Comparison of ENCODE assay signal across 18 cellular contexts in the genomic region with DNA sequence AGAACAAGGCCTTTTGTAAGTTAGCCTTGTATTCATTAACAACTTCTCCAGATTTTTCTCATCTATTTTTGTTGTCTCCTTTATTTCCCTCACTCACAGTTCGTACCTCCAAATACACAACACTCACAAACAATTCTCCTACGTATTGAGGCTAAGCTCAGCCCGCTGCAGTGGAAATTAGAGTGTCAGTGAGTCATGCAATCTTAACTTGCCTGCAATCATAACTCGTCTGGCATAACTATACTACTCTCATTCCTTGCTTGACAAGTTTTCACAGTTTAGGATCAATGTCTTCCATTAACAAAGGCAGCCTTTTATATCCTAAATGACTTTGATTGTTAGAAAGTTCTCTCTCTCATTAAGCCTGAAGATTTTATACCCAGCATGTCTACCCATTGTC.
DNase-seq lines count a peak whose midpoint lies in the region; ATAC-seq and TF ChIP-seq lines count a peak whose summit lies in the region.
"Had no signal": no experiment of that assay in that cellular context is flagged by ENCODE, and none has a peak within 500 bp of the region (broad histone marks: within the 10 kb centered on the region; RNA-seq: fewer than 3 reads in every experiment).

No MANE protein-coding gene starts in this region.

- no peak for TF ChIP-seq CTCF in AG10803 (conservative IDR thresholded peaks at IDR 0.05; ENCODE audit: low read length)
- no peak for TF ChIP-seq CTCF in astrocyte of the spinal cord (IDR thresholded peaks at IDR 0.05; ENCODE audit: low read depth, low read length)

- H3K4me3 ChIP-seq in AG10803 (ENCODE audit: low read length) (no peak overlapping the region), astrocyte of the spinal cord (ENCODE audit: low read depth, low read length) (no peak overlapping the region)
- H3K4me3 ChIP-seq: left ventricle myocardium inferior, mucosa of descending colon, thyroid gland had no signal

- in situ Hi-C loops in astrocyte of the spinal cord (cut with HindIII; ENCODE audit: low sequenced_read_pairs) = no loop called here

- ATAC-seq in GM18870 (IDR thresholded peaks at IDR 0.05; ENCODE audit: unreplicated experiment) = no peak
- no peak for ATAC-seq in HG02970 (IDR thresholded peaks at IDR 0.05; ENCODE audit: low FRiP score, unreplicated experiment)
- ATAC-seq: activated CD8-positive, alpha-beta memory T cell treated with anti-CD3 and anti-CD28 coated beads, Interleukin-2, amount 10 ng/mL, durations not matched to agents 7 days and 5 days; mucosa of descending colon; Panc1 had no signal

- DNase-seq in AG10803 (ENCODE audit: low read depth) (peak; percentile 15), HPDE6-E6E7 (ENCODE audit: extremely low spot score) (peak; percentile 15), astrocyte of the spinal cord (ENCODE audit: low read depth, low spot score) (peak; percentile 41), foreskin melanocyte (peak; percentile 86), CD1c-positive myeloid dendritic cell (ENCODE audit: extremely low spot score) (no peak), DMS 273 treated with DMSO at 0.1 percent for 48 hours (lab: John Stamatoyannopoulos, UW) (no peak)
- DNase-seq: activated CD4-positive, alpha-beta T cell treated with anti-CD3 and anti-CD28 coated beads for 1 hour; activated CD8-positive, alpha-beta memory T cell treated with anti-CD3 and anti-CD28 coated beads, Interleukin-2, amount 10 ng/mL, durations not matched to agents 7 days and 5 days; DMS79 treated with DMSO at 0.1 percent for 48 hours; HCEC 1CT; left ventricle myocardium inferior; mucosa of descending colon; NCI-H748 treated with DMSO at 0.1 percent for 48 hours; stimulated activated naive CD4-positive, alpha-beta T cell; thyroid gland had no signal

Comparison
In these comparisons a context has a peak if more than half of its experiments do, and no peak if none do; other contexts are left out.
1. DNase-seq: peak in AG10803 (single experiment), HPDE6-E6E7 (single experiment), astrocyte of the spinal cord (single experiment) and foreskin melanocyte (single experiment); none in CD1c-positive myeloid dendritic cell (single experiment) and DMS 273 treated with DMSO at 0.1 percent for 48 hours (single experiment).